ENCODE assay signal across 17 cellular contexts in genomic region chrX:9858080-9858479, GRCh38.
DNase-seq lines count a peak whose midpoint lies in the region; ATAC-seq and TF ChIP-seq lines count a peak whose summit lies in the region.
"Had no signal": no experiment of that assay in that cellular context is flagged by ENCODE, and none has a peak within 500 bp of the region (broad histone marks: within the 10 kb centered on the region; RNA-seq: fewer than 3 reads in every experiment).

No MANE protein-coding gene starts in this region.

- no peaks in the 10 kb centered on the region for H3K4me1 ChIP-seq in right cardiac atrium (ENCODE audit: control insufficient read depth, insufficient read depth, low read length)
- H3K4me1 ChIP-seq in upper lobe of right lung = no peaks in the 10 kb centered on the region
- H3K4me1 ChIP-seq in mammary epithelial cell (ENCODE audit: insufficient read depth, low read length) = peaks cover 6% of the 10 kb centered on the region
- H3K4me1 ChIP-seq: BLaER1 had no signal

- no peak overlapping the region for H3K4me2 ChIP-seq in mammary epithelial cell (ENCODE audit: insufficient read depth, low read depth, low read length)
- H3K4me2 ChIP-seq: BLaER1 had no signal

- H3K9ac ChIP-seq in mammary epithelial cell (ENCODE audit: insufficient read depth, low read length) = no peak overlapping the region
- H3K9ac ChIP-seq: BLaER1 had no signal

- CTCF ChIA-PET in mammary epithelial cell (lab: Charles Lee; ENCODE audit: low non-redundant PET) = no interaction called here

- H3K36me3 ChIP-seq in upper lobe of right lung (no peaks in the 10 kb centered on the region), mammary epithelial cell (ENCODE audit: insufficient read depth, low read length) (no peaks in the 10 kb centered on the region)
- H3K36me3 ChIP-seq: BLaER1 had no signal

- H3K4me1 Mint-ChIP-seq in nephron = peaks cover 33% of the 10 kb centered on the region
- H3K4me1 Mint-ChIP-seq: CD8-positive, alpha-beta memory T cell had no signal

- H3K27me3 ChIP-seq in right cardiac atrium (ENCODE audit: control insufficient read depth, insufficient read depth) = no peaks in the 10 kb centered on the region
- no peaks in the 10 kb centered on the region for H3K27me3 ChIP-seq in upper lobe of right lung
- no peaks in the 10 kb centered on the region for H3K27me3 ChIP-seq in mammary epithelial cell (ENCODE audit: insufficient read depth, low read length)
- H3K27me3 ChIP-seq: BLaER1 had no signal

- dilution Hi-C loops in mammary epithelial cell (cut with HindIII; ENCODE audit: low sequenced_read_pairs) = no loop called here

- H3K27ac ChIP-seq in right cardiac atrium (ENCODE audit: low read length) (no peak overlapping the region), upper lobe of right lung (peak overlapping the region; percentile 58), mammary epithelial cell (ENCODE audit: insufficient read depth, low read depth, low read length) (no peak overlapping the region)
- H3K27ac ChIP-seq: BLaER1, HL-60 had no signal

- H3K4me3 Mint-ChIP-seq in nephron = no peak overlapping the region
- H3K4me3 Mint-ChIP-seq: CD8-positive, alpha-beta memory T cell; HFFc6 had no signal

- H3K27me3 Mint-ChIP-seq in nephron (ENCODE audit: low read depth) = peaks cover 5% of the 10 kb centered on the region

- H2AFZ ChIP-seq in mammary epithelial cell (ENCODE audit: low read depth, low read length) = no peak overlapping the region

- peak overlapping the region; percentile 58 to 72 (median 60) for H3K27ac Mint-ChIP-seq in nephron
- H3K27ac Mint-ChIP-seq: HFFc6 had no signal

- H3K9me3 Mint-ChIP-seq in nephron = peaks cover 3% of the 10 kb centered on the region
- H3K9me3 Mint-ChIP-seq: HFFc6 had no signal

- TF ChIP-seq CTCF in nephron (IDR thresholded peaks at IDR 0.05; ENCODE audit: unreplicated experiment in 3 of 3) (no peak), upper lobe of right lung (IDR thresholded peaks at IDR 0.05) (no peak), mammary epithelial cell (conservative IDR thresholded peaks at IDR 0.05 in 1 of 2, IDR thresholded peaks at IDR 0.05 in 1 of 2; ENCODE audit: extremely low read depth in 1 of 2, insufficient read depth in 1 of 2, low read depth in 1 of 2, low read length in 2 of 2) (no peak)

- H3K9me3 ChIP-seq in right cardiac atrium (ENCODE audit: control insufficient read depth, low read length) (no peaks in the 10 kb centered on the region), upper lobe of right lung (no peaks in the 10 kb centered on the region), mammary epithelial cell (replicated peaks; ENCODE audit: insufficient read depth, low read length) (peaks cover 9% of the 10 kb centered on the region)
- H3K9me3 ChIP-seq: BLaER1, Caco-2 had no signal

- H3K4me3 ChIP-seq in right cardiac atrium (ENCODE audit: low read length) = no peak overlapping the region
- no peak overlapping the region for H3K4me3 ChIP-seq in upper lobe of right lung
- no peak overlapping the region for H3K4me3 ChIP-seq in mammary epithelial cell (replicated peaks in 1 of 3; ENCODE audit: insufficient read depth in 1 of 3, low read depth in 2 of 3, low read length in 3 of 3)
- H3K4me3 ChIP-seq: BLaER1 had no signal

- H3K36me3 Mint-ChIP-seq in nephron (ENCODE audit: low read depth) = peaks cover 2% of the 10 kb centered on the region
- H3K36me3 Mint-ChIP-seq: CD8-positive, alpha-beta memory T cell had no signal

- intact Hi-C loops in right cardiac atrium (cut with DNase I) = no loop called here
- intact Hi-C loops in cardiac septum (cut with DNase I) = no loop called here
- intact Hi-C loops in upper lobe of right lung (cut with DNase I) = no loop called here
- intact Hi-C loops in mammary epithelial cell (cut with micrococcal nuclease) = no loop called here

- 78% methylated on average over 10 of the region's 10 CpGs for WGBS in right cardiac atrium
- 61% methylated on average over 10 of the region's 10 CpGs for WGBS in mammary epithelial cell (ENCODE audit: low coverage, missing lambda C conversion rate)

- DNase-seq in right cardiac atrium (no peak), cardiac septum (ENCODE audit: low spot score) (no peak), left kidney (ENCODE audit: low read depth, low spot score) (peak; percentile 55), upper lobe of right lung (no peak), mammary epithelial cell (no peak), anterior cingulate cortex (lab: John Stamatoyannopoulos, UW) (no peak), cerebellum (ENCODE audit: low spot score) (no peak)
- DNase-seq: 8988T; AML-193; Caco-2; CD8-positive, alpha-beta memory T cell; DMS53; HCEC 1CT; HFFc6 had no signal

- in situ Hi-C loops in mammary epithelial cell (cut with MboI; ENCODE audit: low sequenced_read_pairs in 2 of 2) = no loop called here

- ATAC-seq in right cardiac atrium (peak; percentile 26 to 79), upper lobe of right lung (no peak)

- no TSS peak for BruUV-seq in mammary epithelial cell (replicated peaks; lab: Mats Ljungman, UMichigan)

- no peaks in the 10 kb centered on the region for H3K79me2 ChIP-seq in mammary epithelial cell (ENCODE audit: insufficient read depth, low read length)

- H4K20me1 ChIP-seq in mammary epithelial cell (ENCODE audit: insufficient read depth, low read length) = no peaks in the 10 kb centered on the region
- H4K20me1 ChIP-seq: BLaER1 had no signal
